1 cellular context compared by ENCODE assay signal in the genomic region with DNA sequence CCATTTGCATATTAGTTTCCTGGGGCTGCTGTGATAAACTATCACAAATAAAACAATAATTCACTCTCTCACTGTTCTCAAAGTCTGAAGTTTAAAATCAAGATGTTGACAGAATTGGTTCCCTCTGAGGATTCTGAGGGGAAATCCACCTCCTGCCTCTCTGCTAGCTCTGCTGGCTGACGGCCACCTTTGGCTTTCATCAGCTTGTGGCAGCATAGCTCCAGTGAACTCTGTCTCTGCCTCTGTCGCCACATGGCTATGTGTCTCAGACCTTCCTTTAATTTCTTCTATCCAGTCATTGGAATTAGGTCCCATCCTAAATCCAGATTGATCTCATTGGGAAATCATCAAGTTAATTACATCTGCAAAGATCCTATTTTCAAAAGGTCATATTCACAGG.
TF ChIP-seq lines count a peak whose summit lies in the region.

No MANE protein-coding gene starts in this region.

TF ChIP-seq in K562, 482 proteins besides CTCF, POLR2A, EP300 and RAD21:
- TF ChIP-seq TRIM24 (IDR thresholded peaks at IDR 0.05) (no peak), ZNF644 (tag; IDR thresholded peaks at IDR 0.05; ENCODE audit: low read depth) (no peak), ETS2 (tag; IDR thresholded peaks at IDR 0.05; ENCODE audit: borderline replicate concordance, poor library complexity, severe bottlenecking) (no peak), ZNF274 (IDR thresholded peaks at IDR 0.05; ENCODE audit: borderline replicate concordance, low read depth, low read length) (no peak), ZNF232 (CRISPR knock-in tag; IDR thresholded peaks at IDR 0.05) (no peak), CEBPB (tag; IDR thresholded peaks at IDR 0.05) (no peak), ZNF668 (CRISPR knock-in tag; IDR thresholded peaks at IDR 0.05) (no peak), PHTF2 (CRISPR knock-in tag; IDR thresholded peaks at IDR 0.05) (no peak), NFYB (IDR thresholded peaks at IDR 0.05; ENCODE audit: extremely low read depth, insufficient read length) (no peak), GATAD2B (IDR thresholded peaks at IDR 0.05; ENCODE audit: borderline replicate concordance) (no peak)
